Comparison of ENCODE assay signal across 24 cellular contexts in the genomic region with DNA sequence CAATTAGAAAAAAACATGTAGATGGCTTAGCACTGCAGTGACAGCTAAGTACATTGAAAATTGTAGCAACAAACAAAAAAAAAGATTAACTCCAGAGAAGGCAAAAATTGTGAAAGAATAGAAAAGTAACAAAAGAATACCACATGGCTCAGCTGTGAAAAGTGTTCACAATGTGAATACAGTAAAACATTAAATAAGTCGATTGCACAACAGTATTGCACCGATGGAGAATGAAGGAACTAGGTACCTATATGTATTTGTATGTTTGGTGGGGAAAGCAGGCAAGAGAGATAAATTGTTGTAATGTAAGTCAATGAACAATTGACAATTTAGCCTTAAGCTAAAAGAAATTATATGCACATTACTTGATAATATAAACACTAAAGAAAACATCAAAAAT.
"Had no signal": no experiment of that assay in that cellular context is flagged by ENCODE, and none has a peak within 500 bp of the region (broad histone marks: within the 10 kb centered on the region; RNA-seq: fewer than 3 reads in every experiment).

No MANE protein-coding gene starts in this region.

- DNase-seq: dorsolateral prefrontal cortex; effector CD8-positive, alpha-beta T cell; foreskin melanocyte; head of caudate nucleus; left colon; left ventricle myocardium superior; mesenchymal stem cell; naive B cell; spleen; stimulated activated CD4-positive, alpha-beta T cell treated with anti-CD3 and anti-CD28 coated beads, Interleukin-15, amount 100 ng/mL, for 24 hours; stimulated activated CD4-positive, alpha-beta T cell treated with anti-CD3 and anti-CD28 coated beads, Interleukin-1b, Interleukin-23, amount 100 ng/mL, for 48 hours; stimulated activated CD4-positive, alpha-beta T cell treated with anti-CD3 and anti-CD28 coated beads, Interleukin-4, amount 100 ng/mL, for 24 hours; testis; transverse colon had no signal

- ATAC-seq: esophagus mucosa; left colon; left ventricle myocardium superior; sciatic nerve; stimulated activated memory B cell treated with anti-CD40 and anti-IgM and Interleukin-4, amounts not matched to agents 10 μg/mL and 1 μg/mL and 100 μg/mL, for 72 hours had no signal

- H3K36me3 ChIP-seq: prostate gland, transverse colon had no signal

- H3K4me3 Mint-ChIP-seq: naive B cell; nephron; stimulated activated memory B cell treated with anti-CD40 and anti-IgM and Interleukin-4, amounts not matched to agents 10 μg/mL and 1 μg/mL and 100 μg/mL, for 72 hours; stimulated activated naive CD8-positive, alpha-beta T cell treated with anti-CD3 and anti-CD28 coated beads, Interleukin-15, Interleukin-2, amounts not matched to agents 100 ng/mL and 50 ng/mL, for 24 hours had no signal

- H3K27ac Mint-ChIP-seq: nephron; stimulated activated memory B cell treated with anti-CD40 and anti-IgM and Interleukin-4, amounts not matched to agents 10 μg/mL and 1 μg/mL and 100 μg/mL, for 72 hours; stimulated activated naive CD8-positive, alpha-beta T cell treated with anti-CD3 and anti-CD28 coated beads, Interleukin-15, Interleukin-2, amounts not matched to agents 100 ng/mL and 50 ng/mL, for 24 hours had no signal

- H3K27me3 ChIP-seq: dorsolateral prefrontal cortex, hepatocyte, spleen, testis, transverse colon had no signal

- H3K4me1 Mint-ChIP-seq: nephron had no signal

- H3K9me3 ChIP-seq: prostate gland, testis, transverse colon had no signal

- H2AFZ ChIP-seq: hepatocyte, parathyroid adenoma had no signal

- H3K27ac ChIP-seq: coronary artery, dorsolateral prefrontal cortex, hepatocyte, parathyroid adenoma, prostate gland, spleen, testis, transverse colon had no signal

- H3K4me2 ChIP-seq: hepatocyte had no signal

- H3K4me3 ChIP-seq: coronary artery, dorsolateral prefrontal cortex, hepatocyte, lung, prostate gland, spleen, testis, transverse colon had no signal

- H3K27me3 Mint-ChIP-seq: naive B cell; stimulated activated memory B cell treated with anti-CD40 and anti-IgM and Interleukin-4, amounts not matched to agents 10 μg/mL and 1 μg/mL and 100 μg/mL, for 72 hours; stimulated activated naive CD8-positive, alpha-beta T cell treated with anti-CD3 and anti-CD28 coated beads, Interleukin-15, Interleukin-2, amounts not matched to agents 100 ng/mL and 50 ng/mL, for 24 hours had no signal

- H3K79me2 ChIP-seq: hepatocyte, parathyroid adenoma had no signal

- H3K4me1 ChIP-seq: parathyroid adenoma, prostate gland, spleen, testis, transverse colon had no signal

- H3K9me3 Mint-ChIP-seq: stimulated activated memory B cell treated with anti-CD40 and anti-IgM and Interleukin-4, amounts not matched to agents 10 μg/mL and 1 μg/mL and 100 μg/mL, for 72 hours had no signal

- H3K9ac ChIP-seq: parathyroid adenoma had no signal
